Comparison of ENCODE assay signal across 1 cellular context in the genomic region with DNA sequence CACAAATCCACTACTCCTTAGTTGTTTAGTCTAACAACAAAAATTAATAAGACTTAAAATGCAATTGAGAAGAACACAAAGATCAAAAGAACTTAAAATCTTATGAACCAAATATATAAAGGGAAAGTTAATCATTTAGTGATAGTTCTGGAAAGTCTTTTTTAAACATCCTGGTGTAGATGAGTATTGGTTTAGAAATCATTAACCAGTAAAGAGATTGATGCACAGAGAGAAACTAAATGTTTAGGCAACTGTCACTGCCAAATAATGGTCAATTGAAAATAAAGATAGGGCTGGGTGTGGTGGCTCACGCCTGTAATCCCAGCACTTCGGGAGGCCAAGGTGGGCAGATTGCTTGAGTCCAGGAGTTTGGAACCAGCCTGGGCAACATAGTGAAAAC.
TF ChIP-seq lines count a peak whose summit lies in the region.

No MANE protein-coding gene starts in this region.

TF ChIP-seq in GM12878, 131 proteins besides CTCF, POLR2A, EP300 and RAD21 (continued from another document):
- TF ChIP-seq, protein P1, sequence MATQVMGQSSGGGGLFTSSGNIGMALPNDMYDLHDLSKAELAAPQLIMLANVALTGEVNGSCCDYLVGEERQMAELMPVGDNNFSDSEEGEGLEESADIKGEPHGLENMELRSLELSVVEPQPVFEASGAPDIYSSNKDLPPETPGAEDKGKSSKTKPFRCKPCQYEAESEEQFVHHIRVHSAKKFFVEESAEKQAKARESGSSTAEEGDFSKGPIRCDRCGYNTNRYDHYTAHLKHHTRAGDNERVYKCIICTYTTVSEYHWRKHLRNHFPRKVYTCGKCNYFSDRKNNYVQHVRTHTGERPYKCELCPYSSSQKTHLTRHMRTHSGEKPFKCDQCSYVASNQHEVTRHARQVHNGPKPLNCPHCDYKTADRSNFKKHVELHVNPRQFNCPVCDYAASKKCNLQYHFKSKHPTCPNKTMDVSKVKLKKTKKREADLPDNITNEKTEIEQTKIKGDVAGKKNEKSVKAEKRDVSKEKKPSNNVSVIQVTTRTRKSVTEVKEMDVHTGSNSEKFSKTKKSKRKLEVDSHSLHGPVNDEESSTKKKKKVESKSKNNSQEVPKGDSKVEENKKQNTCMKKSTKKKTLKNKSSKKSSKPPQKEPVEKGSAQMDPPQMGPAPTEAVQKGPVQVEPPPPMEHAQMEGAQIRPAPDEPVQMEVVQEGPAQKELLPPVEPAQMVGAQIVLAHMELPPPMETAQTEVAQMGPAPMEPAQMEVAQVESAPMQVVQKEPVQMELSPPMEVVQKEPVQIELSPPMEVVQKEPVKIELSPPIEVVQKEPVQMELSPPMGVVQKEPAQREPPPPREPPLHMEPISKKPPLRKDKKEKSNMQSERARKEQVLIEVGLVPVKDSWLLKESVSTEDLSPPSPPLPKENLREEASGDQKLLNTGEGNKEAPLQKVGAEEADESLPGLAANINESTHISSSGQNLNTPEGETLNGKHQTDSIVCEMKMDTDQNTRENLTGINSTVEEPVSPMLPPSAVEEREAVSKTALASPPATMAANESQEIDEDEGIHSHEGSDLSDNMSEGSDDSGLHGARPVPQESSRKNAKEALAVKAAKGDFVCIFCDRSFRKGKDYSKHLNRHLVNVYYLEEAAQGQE (IDR thresholded peaks at IDR 0.05; ENCODE audit: low read depth, low read length), result no peak
- TF ChIP-seq BACH1 (IDR thresholded peaks at IDR 0.05; ENCODE audit: borderline replicate concordance), result no peak
- no peak for TF ChIP-seq POU2F2 (IDR thresholded peaks at IDR 0.05; ENCODE audit: borderline replicate concordance, low read depth, low read length)
- TF ChIP-seq, protein P2, sequence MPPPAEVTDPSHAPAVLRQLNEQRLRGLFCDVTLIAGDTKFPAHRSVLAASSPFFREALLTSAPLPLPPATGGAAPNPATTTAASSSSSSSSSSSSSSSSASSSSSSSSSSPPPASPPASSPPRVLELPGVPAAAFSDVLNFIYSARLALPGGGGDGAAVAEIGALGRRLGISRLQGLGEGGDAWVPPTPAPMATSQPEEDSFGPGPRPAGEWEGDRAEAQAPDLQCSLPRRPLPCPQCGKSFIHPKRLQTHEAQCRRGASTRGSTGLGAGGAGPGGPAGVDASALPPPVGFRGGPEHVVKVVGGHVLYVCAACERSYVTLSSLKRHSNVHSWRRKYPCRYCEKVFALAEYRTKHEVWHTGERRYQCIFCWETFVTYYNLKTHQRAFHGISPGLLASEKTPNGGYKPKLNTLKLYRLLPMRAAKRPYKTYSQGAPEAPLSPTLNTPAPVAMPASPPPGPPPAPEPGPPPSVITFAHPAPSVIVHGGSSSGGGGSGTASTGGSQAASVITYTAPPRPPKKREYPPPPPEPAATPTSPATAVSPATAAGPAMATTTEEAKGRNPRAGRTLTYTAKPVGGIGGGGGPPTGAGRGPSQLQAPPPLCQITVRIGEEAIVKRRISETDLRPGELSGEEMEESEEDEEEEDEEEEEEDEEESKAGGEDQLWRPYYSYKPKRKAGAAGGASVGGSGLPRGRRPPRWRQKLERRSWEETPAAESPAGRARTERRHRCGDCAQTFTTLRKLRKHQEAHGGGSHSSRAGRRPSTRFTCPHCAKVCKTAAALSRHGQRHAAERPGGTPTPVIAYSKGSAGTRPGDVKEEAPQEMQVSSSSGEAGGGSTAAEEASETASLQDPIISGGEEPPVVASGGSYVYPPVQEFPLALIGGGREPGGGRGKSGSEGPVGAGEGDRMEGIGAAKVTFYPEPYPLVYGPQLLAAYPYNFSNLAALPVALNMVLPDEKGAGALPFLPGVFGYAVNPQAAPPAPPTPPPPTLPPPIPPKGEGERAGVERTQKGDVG (CRISPR knock-in tag; IDR thresholded peaks at IDR 0.05), result no peak
